Comparison of ENCODE assay signal across 8 cellular contexts in genomic region chr3:120558784-120559227, GRCh38. TPM values are rescaled to one million over a fixed set of nuclear protein-coding genes. Genes with fewer than 3 reads are reported as not detected.
DNase-seq lines count a peak whose midpoint lies in the region; ATAC-seq and TF ChIP-seq lines count a peak whose summit lies in the region.

No MANE protein-coding gene starts in this region.

- TF ChIP-seq CTCF in AG10803 (conservative IDR thresholded peaks at IDR 0.05; ENCODE audit: low read length), result peak; percentile 90
- TF ChIP-seq CTCF in chondrocyte (IDR thresholded peaks at IDR 0.05), result peak; percentile 99

- H3K4me3 ChIP-seq in AG10803 (ENCODE audit: low read length), result peak overlapping the region; percentile 65

- no peaks in the 10 kb centered on the region for H3K9me3 Mint-ChIP-seq in chondrocyte (ENCODE audit: low read depth)

- H3K27me3 Mint-ChIP-seq in chondrocyte (ENCODE audit: low read depth), result no peaks in the 10 kb centered on the region

- DNase-seq in AG10803 (ENCODE audit: low read depth) (peak; percentile 90), NCI-H446 (lab: John Stamatoyannopoulos, UW) (peak; percentile 89 to 92), chondrocyte (ENCODE audit: low spot score) (no peak), kidney tubule cell (ENCODE audit: low spot score) (peak; percentile 93)
- DNase-seq in activated CD4-positive, alpha-beta T cell treated with anti-CD3 and anti-CD28 coated beads for 24 hours (ENCODE audit: low read depth in 2 of 2), result peak; percentile 74 to 78
- DNase-seq in stimulated activated CD4-positive, alpha-beta T cell treated with anti-CD3 and anti-CD28 coated beads, Interleukin-1b, Interleukin-23, amount 100 ng/mL, for 1 hour (ENCODE audit: low read depth in 2 of 2), result peak; percentile 64 to 65

- H3K4me3 Mint-ChIP-seq in chondrocyte (ENCODE audit: unreplicated experiment), result peak overlapping the region; percentile 79

- peaks cover 37% of the 10 kb centered on the region for H3K4me1 Mint-ChIP-seq in chondrocyte (ENCODE audit: low read depth)

- peak overlapping the region; percentile 97 for H3K27ac Mint-ChIP-seq in chondrocyte (ENCODE audit: unreplicated experiment)

- ATAC-seq in GM19025 (IDR thresholded peaks at IDR 0.05; ENCODE audit: low read depth, unreplicated experiment) (peak; percentile 85), HG03342 (IDR thresholded peaks at IDR 0.05; ENCODE audit: unreplicated experiment) (peak; percentile 97)

- no peaks in the 10 kb centered on the region for H3K36me3 Mint-ChIP-seq in chondrocyte (ENCODE audit: low read depth)

RNA-seq across cellular contexts. Expression of gene NDUFB4, which starts 37.3 kb away (rescaled TPM):
- 81.8 to 109 TPM (median 87.6 TPM) in 3 replicates for total RNA-seq in chondrocyte
